Comparison of ENCODE assay signal across 8 cellular contexts in the genomic region with DNA sequence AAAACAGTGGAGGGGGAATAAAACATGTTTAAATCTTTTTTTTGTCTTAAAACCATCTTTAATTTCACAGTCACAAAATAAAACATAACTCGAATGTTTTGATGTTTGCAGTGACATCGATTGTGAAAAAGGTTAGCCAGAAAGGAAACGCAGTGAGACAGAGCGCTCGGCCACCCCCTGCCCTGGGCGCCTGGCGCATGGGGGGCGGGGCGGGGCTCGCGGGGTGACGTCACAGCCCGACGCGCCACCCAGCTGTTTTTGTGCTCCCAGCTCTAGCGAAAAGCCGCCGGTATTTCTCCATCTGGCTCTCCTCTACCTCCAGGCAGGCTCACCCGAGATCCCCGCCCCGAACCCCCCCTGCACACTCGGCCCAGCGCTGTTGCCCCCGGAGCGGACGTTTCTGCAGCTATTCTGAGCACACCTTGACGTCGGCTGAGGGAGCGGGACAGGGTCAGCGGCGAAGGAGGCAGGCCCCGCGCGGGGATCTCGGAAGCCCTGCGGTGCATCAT. TPM values are rescaled to one million over a fixed set of nuclear protein-coding genes. Genes with fewer than 3 reads are reported as not detected.
A peak's percentile ranks its signal among the peaks of the same experiment; 100 is the strongest.
DNase-seq lines count a peak whose midpoint lies in the region; ATAC-seq and TF ChIP-seq lines count a peak whose summit lies in the region.

A gene (plus strand): TSS at position 255 of the 509 bp plus-strand sequence. CDS start 253 bp downstream, at position 508.

- peaks cover 30% of the 10 kb centered on the region for H3K27me3 Mint-ChIP-seq in activated CD4-positive, alpha-beta T cell treated with anti-CD3 and anti-CD28 coated beads, Interleukin-2, amount 10 ng/mL, durations not matched to agents 24 days and 14 days

- peak; percentile 84 for DNase-seq in GM10266 (ENCODE audit: extremely low spot score)
- DNase-seq in NCI-H2171 treated with DMSO at 0.1 percent for 48 hours (lab: John Stamatoyannopoulos, UW), result peak; percentile 47
- peak; percentile 92 for DNase-seq in activated CD4-positive, alpha-beta T cell treated with anti-CD3 and anti-CD28 coated beads, Interleukin-2, amount 10 ng/mL, durations not matched to agents 24 days and 14 days
- DNase-seq in colonic mucosa, result peak; percentile 84
- DNase-seq in left colon, result peak; percentile 81 to 86
- DNase-seq in stimulated activated CD4-positive, alpha-beta T cell treated with anti-CD3 and anti-CD28 coated beads, Interleukin-1b, Interleukin-23, amount 100 ng/mL, for 1 hour (ENCODE audit: low read depth in 2 of 2), result peak; percentile 30 to 64

- H3K4me3 ChIP-seq in colonic mucosa, result peak within 1 kb of the TSS; percentile 64

- intact Hi-C loops in activated CD4-positive, alpha-beta T cell treated with anti-CD3 and anti-CD28 coated beads, Interleukin-2, amount 10 ng/mL, durations not matched to agents 24 days and 14 days (cut with micrococcal nuclease), result loop anchor here (1.0 to 10.0 kb wide), 7 partner anchors 152 to 962 kb away; a partner anchor contains a TSS
- intact Hi-C loops in colonic mucosa (cut with DNase I) (no loop called here), left colon (cut with DNase I, micrococcal nuclease) (no loop called here)

- no peaks in the 10 kb centered on the region for H3K9me3 ChIP-seq in colonic mucosa

- H3K27ac ChIP-seq in colonic mucosa, result peak within 1 kb of the TSS; percentile 93

- ATAC-seq in HG02759 (IDR thresholded peaks at IDR 0.05; ENCODE audit: unreplicated experiment), result peak; percentile 75
- peak; percentile 76 for ATAC-seq in left colon
- ATAC-seq in GM18519 (IDR thresholded peaks at IDR 0.05; ENCODE audit: low FRiP score, unreplicated experiment), result no peak

- H3K9ac ChIP-seq in colonic mucosa (ENCODE audit: low read depth in 2 of 2, low read length in 2 of 2), result peak within 1 kb of the TSS; percentile 84 to 94

- no peaks in the 10 kb centered on the region for H3K27me3 ChIP-seq in colonic mucosa

- H3K27ac Mint-ChIP-seq in activated CD4-positive, alpha-beta T cell treated with anti-CD3 and anti-CD28 coated beads, Interleukin-2, amount 10 ng/mL, durations not matched to agents 24 days and 14 days, result peak within 1 kb of the TSS; percentile 93

- H3K4me3 Mint-ChIP-seq in activated CD4-positive, alpha-beta T cell treated with anti-CD3 and anti-CD28 coated beads, Interleukin-2, amount 10 ng/mL, durations not matched to agents 24 days and 14 days, result peak within 1 kb of the TSS; percentile 94

- no peaks in the 10 kb centered on the region for H3K36me3 ChIP-seq in colonic mucosa

- H3K4me1 Mint-ChIP-seq in activated CD4-positive, alpha-beta T cell treated with anti-CD3 and anti-CD28 coated beads, Interleukin-2, amount 10 ng/mL, durations not matched to agents 24 days and 14 days, result peaks cover 26% of the 10 kb centered on the region

- H3K36me3 Mint-ChIP-seq in activated CD4-positive, alpha-beta T cell treated with anti-CD3 and anti-CD28 coated beads, Interleukin-2, amount 10 ng/mL, durations not matched to agents 24 days and 14 days (ENCODE audit: low read depth), result no peaks in the 10 kb centered on the region

- H3K4me1 ChIP-seq in colonic mucosa, result peaks cover 8% of the 10 kb centered on the region

- TF ChIP-seq CTCF in GM10266 (IDR thresholded peaks at IDR 0.05; ENCODE audit: control insufficient read depth, insufficient read depth, low read depth, missing control alignments) (no peak), colonic mucosa (IDR thresholded peaks at IDR 0.05) (no peak)

- H3K9me3 Mint-ChIP-seq in activated CD4-positive, alpha-beta T cell treated with anti-CD3 and anti-CD28 coated beads, Interleukin-2, amount 10 ng/mL, durations not matched to agents 24 days and 14 days, result no peaks in the 10 kb centered on the region

RNA-seq across cellular contexts. Expression of the gene that starts here (rescaled TPM):
- 1.5 and 2.6 TPM in 2 replicates for total RNA-seq in activated CD4-positive, alpha-beta T cell treated with anti-CD3 and anti-CD28 coated beads, Interleukin-2, amount 10 ng/mL, durations not matched to agents 24 days and 14 days
- total RNA-seq in colonic mucosa (10 to 100 TPM; 12.8 to 42.8 TPM), left colon (10 to 100 TPM; 25.2 to 53.6 TPM)
